Comparison of ENCODE assay signal across 10 cellular contexts in the genomic region with DNA sequence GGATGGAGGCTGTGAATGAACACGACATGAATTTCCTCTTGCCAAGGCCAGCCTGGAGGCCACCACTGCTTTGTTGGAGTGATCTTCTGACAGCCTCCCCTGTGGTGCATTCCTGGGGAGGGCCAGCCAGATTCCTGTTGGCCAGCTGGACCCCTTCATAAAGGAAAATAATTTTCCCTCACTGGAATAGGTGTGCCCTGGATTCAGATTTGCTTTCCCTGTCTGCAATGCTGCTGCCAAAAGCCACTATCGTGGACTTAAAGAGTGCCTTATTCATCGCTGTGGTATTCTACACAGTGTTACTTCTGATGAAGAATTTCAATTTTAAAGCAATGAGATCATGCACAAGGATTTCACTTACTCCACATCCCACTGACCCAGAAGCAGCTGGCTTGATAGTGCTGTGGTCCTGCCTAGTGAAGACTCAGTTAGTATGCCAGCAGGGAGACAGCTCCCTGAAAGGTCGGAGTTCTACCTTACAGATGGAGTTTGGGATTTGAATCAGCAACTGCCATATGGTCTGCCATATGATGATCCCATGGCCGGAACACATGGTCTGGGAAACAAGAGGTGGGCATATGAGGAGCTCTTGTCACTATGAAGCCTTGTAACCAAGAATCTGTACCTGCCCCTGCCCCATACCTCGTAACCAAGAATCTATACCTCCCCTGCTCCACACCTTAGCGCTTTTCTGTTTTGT.
DNase-seq lines count a peak whose midpoint lies in the region; ATAC-seq and TF ChIP-seq lines count a peak whose summit lies in the region.
"Had no signal": no experiment of that assay in that cellular context is flagged by ENCODE, and none has a peak within 500 bp of the region (broad histone marks: within the 10 kb centered on the region; RNA-seq: fewer than 3 reads in every experiment).

No MANE protein-coding gene starts in this region.

- POLR2A ChIA-PET in T-cell (lab: Charles Lee), result interaction anchor here in 1 of 2 donors (0.6 kb wide), 1 partner anchor 9 kb away, joined by 3 read pairs; no protein-coding TSS in a partner anchor

- TF ChIP-seq CTCF in H9 (conservative IDR thresholded peaks at IDR 0.05) (no peak), foreskin fibroblast (IDR thresholded peaks at IDR 0.05; ENCODE audit: low read depth, low read length) (no peak)

- H3K79me2 ChIP-seq in H9 (ENCODE audit: insufficient read depth, low read length), result no peaks in the 10 kb centered on the region

- CTCF ChIA-PET in T-cell (lab: Charles Lee), result interaction anchor here in 1 of 2 donors (1.3 to 2.3 kb wide), 4 partner anchors 17 to 111 kb away, joined by 4 to 9 read pairs (median 8); no protein-coding TSS in a partner anchor

- no peaks in the 10 kb centered on the region for H3K36me3 Mint-ChIP-seq in H9 (ENCODE audit: insufficient read depth in 1 of 3, low read depth in 3 of 3)
- H3K36me3 Mint-ChIP-seq in T-cell, result no peaks in the 10 kb centered on the region
- no peaks in the 10 kb centered on the region for H3K36me3 Mint-ChIP-seq in stimulated activated memory B cell treated with anti-CD40 and anti-IgM and Interleukin-4, amounts not matched to agents 10 μg/mL and 1 μg/mL and 100 μg/mL, for 72 hours

- H3K4ac ChIP-seq in H9 (ENCODE audit: low read depth, low read length), result no peak overlapping the region

- no peak overlapping the region for H3K4me2 ChIP-seq in H9 (ENCODE audit: insufficient read depth, insufficient read length, low read length)

- H3K9me3 Mint-ChIP-seq in H9 (no peaks in the 10 kb centered on the region), T-cell (no peaks in the 10 kb centered on the region)
- H3K9me3 Mint-ChIP-seq in stimulated activated memory B cell treated with anti-CD40 and anti-IgM and Interleukin-4, amounts not matched to agents 10 μg/mL and 1 μg/mL and 100 μg/mL, for 72 hours, result no peaks in the 10 kb centered on the region

- H3K23ac ChIP-seq in H9 (ENCODE audit: insufficient read length, low read depth, low read length), result no peak overlapping the region

- H3K4me3 ChIP-seq in foreskin fibroblast (ENCODE audit: low read depth in 1 of 2, low read length in 2 of 2), result no peak overlapping the region
- H3K4me3 ChIP-seq: skin epidermis had no signal

- H3K4me1 Mint-ChIP-seq in H9 (peaks cover 8 to 12% of the 10 kb centered on the region in 2 experiments), T-cell (peaks cover 49 to 56% (median 53%) of the 10 kb centered on the region in 3 donors)
- peaks cover 54% of the 10 kb centered on the region for H3K4me1 Mint-ChIP-seq in stimulated activated memory B cell treated with anti-CD40 and anti-IgM and Interleukin-4, amounts not matched to agents 10 μg/mL and 1 μg/mL and 100 μg/mL, for 72 hours

- no peak for ATAC-seq in T-cell (replicated peaks in 1 of 4)
- no peak for ATAC-seq in stimulated activated memory B cell treated with anti-CD40 and anti-IgM and Interleukin-4, amounts not matched to agents 10 μg/mL and 1 μg/mL and 100 μg/mL, for 72 hours

- no peaks in the 10 kb centered on the region for H3K9me3 ChIP-seq in H9 (ENCODE audit: control insufficient read depth, low read depth, low read length)

- TF ChIP-seq POLR2A in erythroblast (IDR thresholded peaks at IDR 0.05; ENCODE audit: low read length), result no peak

- H4K20me1 ChIP-seq in H9 (ENCODE audit: control insufficient read depth, insufficient read depth, insufficient read length), result no peaks in the 10 kb centered on the region

- H3K27me3 Mint-ChIP-seq in H9 (ENCODE audit: low read depth) (peaks cover 5% of the 10 kb centered on the region), T-cell (no peaks in the 10 kb centered on the region)
- H3K27me3 Mint-ChIP-seq in stimulated activated memory B cell treated with anti-CD40 and anti-IgM and Interleukin-4, amounts not matched to agents 10 μg/mL and 1 μg/mL and 100 μg/mL, for 72 hours, result no peaks in the 10 kb centered on the region

- no peak overlapping the region for H3T11ph ChIP-seq in H9 (ENCODE audit: low read length)

- DNase-seq in H9 (peak; percentile 5), T-cell (peak in 1 of 34 experiments; percentile 4), foreskin fibroblast (peak; percentile 83 to 87), erythroblast (lab: John Stamatoyannopoulos, UW) (no peak), OCI-M1 (lab: John Stamatoyannopoulos, UW) (no peak), NCI-H510A treated with DMSO at 0.1 percent for 48 hours (lab: John Stamatoyannopoulos, UW) (no peak)
- DNase-seq: activated CD4-positive, alpha-beta T cell treated with anti-CD3 and anti-CD28 coated beads, Interleukin-2, amount 50 U/mL, for 4 hours; MV-4-11 had no signal

- no peak overlapping the region for H3K9ac ChIP-seq in H9 (ENCODE audit: extremely low read depth, insufficient read length, low read length)

- no peaks in the 10 kb centered on the region for H3K79me1 ChIP-seq in H9 (ENCODE audit: insufficient read depth, low read depth, low read length, poor library complexity, severe bottlenecking)

- no peak overlapping the region for H2AK5ac ChIP-seq in H9 (ENCODE audit: insufficient read length, low read length)

- no CpG with 5 or more reads among the region's 7 CpGs for WGBS in H9 (ENCODE audit: extremely low coverage, insufficient read length, low lambda C conversion rate)

- H2BK5ac ChIP-seq in H9 (ENCODE audit: insufficient read length, low read length), result no peak overlapping the region

- H3K27ac Mint-ChIP-seq in H9 (no peak overlapping the region), T-cell (peak overlapping the region; percentile 94 to 95)
- H3K27ac Mint-ChIP-seq in stimulated activated memory B cell treated with anti-CD40 and anti-IgM and Interleukin-4, amounts not matched to agents 10 μg/mL and 1 μg/mL and 100 μg/mL, for 72 hours, result peak overlapping the region; percentile 91

- H3K27me3 ChIP-seq in H9 (ENCODE audit: insufficient read depth, low read length), result no peaks in the 10 kb centered on the region

- no peak overlapping the region for H3K56ac ChIP-seq in H9 (ENCODE audit: insufficient read length, low read depth, low read length)

- no peak overlapping the region for H2AFZ ChIP-seq in H9 (ENCODE audit: low read length)

- no peak overlapping the region for H4K91ac ChIP-seq in H9 (ENCODE audit: insufficient read length, low read depth, low read length)

- H3K27ac ChIP-seq in H9 (ENCODE audit: insufficient read length, low read depth, low read length), result no peak overlapping the region

- no peak overlapping the region for H2BK20ac ChIP-seq in H9 (ENCODE audit: low read depth, low read length, poor library complexity, severe bottlenecking)

- H2BK120ac ChIP-seq in H9 (ENCODE audit: low read depth, low read length, poor library complexity, severe bottlenecking), result no peak overlapping the region

- no peaks in the 10 kb centered on the region for H3K4me1 ChIP-seq in H9 (ENCODE audit: insufficient read depth, low read length)

- H4K5ac ChIP-seq in H9 (ENCODE audit: insufficient read length, low read depth, low read length), result no peak overlapping the region

- H3K4me3 Mint-ChIP-seq in H9, result no peak overlapping the region
- peak overlapping the region in 1 of 3 donors; percentile 72 for H3K4me3 Mint-ChIP-seq in T-cell
- no peak overlapping the region for H3K4me3 Mint-ChIP-seq in stimulated activated memory B cell treated with anti-CD40 and anti-IgM and Interleukin-4, amounts not matched to agents 10 μg/mL and 1 μg/mL and 100 μg/mL, for 72 hours

- H4K8ac ChIP-seq in H9 (replicated peaks; ENCODE audit: insufficient read length, low read depth, low read length), result no peak overlapping the region

- H3K14ac ChIP-seq in H9 (ENCODE audit: insufficient read depth, low read length), result no peak overlapping the region

- no peaks in the 10 kb centered on the region for H3K23me2 ChIP-seq in H9 (ENCODE audit: insufficient read length, low read depth, low read length, poor library complexity, severe bottlenecking)

- no peak overlapping the region for H3K18ac ChIP-seq in H9 (ENCODE audit: insufficient read length, low read depth, low read length)

- H2BK12ac ChIP-seq in H9 (ENCODE audit: insufficient read length, low read depth, low read length), result no peak overlapping the region

- H2BK15ac ChIP-seq in H9 (ENCODE audit: low read depth, low read length), result no peak overlapping the region

Comparison
In these comparisons a context has a peak if more than half of its experiments do, and no peak if none do; other contexts are left out.
1. DNase-seq: peak in H9 (single experiment) and foreskin fibroblast (2 of 2); none in erythroblast (0 of 2), OCI-M1 (single experiment) and NCI-H510A treated with DMSO at 0.1 percent for 48 hours (single experiment).
2. H3K27ac Mint-ChIP-seq: peak in T-cell (2 of 2) and stimulated activated memory B cell treated with anti-CD40 and anti-IgM and Interleukin-4, amounts not matched to agents 10 μg/mL and 1 μg/mL and 100 μg/mL, for 72 hours (single experiment); none in H9 (0 of 3).